In the genomic region with DNA sequence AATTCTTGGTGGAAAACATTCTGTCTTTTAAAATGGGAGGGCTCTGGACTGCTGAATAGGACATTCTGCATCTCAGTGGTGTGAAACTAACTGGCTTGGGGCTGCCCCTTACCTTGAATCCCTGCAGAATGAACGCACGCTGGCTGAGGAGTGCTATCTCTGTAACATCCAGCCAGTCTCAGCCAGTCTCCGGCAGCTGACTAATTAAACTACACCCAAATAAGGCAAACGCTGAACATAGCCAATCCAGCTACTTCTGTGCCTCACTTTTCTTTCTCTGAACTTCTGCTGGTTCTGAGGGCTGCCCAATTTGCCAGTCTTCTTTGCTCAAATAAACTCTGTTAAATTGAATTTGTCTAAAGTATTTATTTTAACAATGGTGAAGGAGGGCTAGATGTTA, we compare ENCODE assay signal across 9 cellular contexts.
"Had no signal": no experiment of that assay in that cellular context is flagged by ENCODE, and none has a peak within 500 bp of the region (broad histone marks: within the 10 kb centered on the region; RNA-seq: fewer than 3 reads in every experiment).

No MANE protein-coding gene starts in this region.

- ATAC-seq: activated naive CD4-positive, alpha-beta T cell treated with anti-CD3 and anti-CD28 coated beads, Interleukin-2, amount 50 U/mL, for 72 hours; left lobe of liver; natural killer cell treated with Interleukin-12 subunit alpha and Interleukin-12 subunit beta and Interleukin-15 and Interleukin-18, amount 100 ng/mL, for 72 hours; stimulated activated naive CD8-positive, alpha-beta T cell treated with anti-CD3 and anti-CD28 coated beads, Interleukin-15, amount 100 ng/mL, for 72 hours had no signal

- FAIRE-seq: islet of Langerhans had no signal

- DNase-seq: activated T-cell treated with anti-CD3 and anti-CD28 coated beads, Interleukin-2, amount 50 U/mL, for 1 hour; foreskin melanocyte; stimulated activated CD4-positive, alpha-beta T cell treated with anti-CD3 and anti-CD28 coated beads, Interleukin-15, amount 100 ng/mL, for 24 hours; stimulated activated CD4-positive, alpha-beta T cell treated with anti-CD3 and anti-CD28 coated beads, Interleukin-4, amount 100 ng/mL, for 4 hours; stimulated activated naive CD8-positive, alpha-beta T cell treated with anti-CD3 and anti-CD28 coated beads, Interleukin-15, amount 100 ng/mL, for 72 hours had no signal
